ENCODE assay signal across 8 cellular contexts in genomic region chr16:46690281-46691178, GRCh38. TPM values are rescaled to one million over a fixed set of nuclear protein-coding genes. Genes with fewer than 3 reads are reported as not detected.
DNase-seq lines count a peak whose midpoint lies in the region; ATAC-seq and TF ChIP-seq lines count a peak whose summit lies in the region.

No MANE protein-coding gene starts in this region.

- TF ChIP-seq CTCF in Panc1 (IDR thresholded peaks at IDR 0.05), result 0 out of 2 replicates have a peak, but pooled peaks have one; percentile 20
- no peak for TF ChIP-seq CTCF in fibroblast of mammary gland (conservative IDR thresholded peaks at IDR 0.05; ENCODE audit: control insufficient read depth, insufficient read depth, low read depth, low read length)
- no peak for TF ChIP-seq CTCF in retinal pigment epithelial cell (conservative IDR thresholded peaks at IDR 0.05; ENCODE audit: low read depth, low read length)

- no peak overlapping the region for H3K27ac Mint-ChIP-seq in activated CD4-positive, alpha-beta T cell treated with anti-CD3 and anti-CD28 coated beads for 36 hours

- H3K4me3 Mint-ChIP-seq in activated CD4-positive, alpha-beta T cell treated with anti-CD3 and anti-CD28 coated beads for 36 hours, result no peak overlapping the region

- BruUV-seq in Panc1 (replicated peaks; lab: Mats Ljungman, UMichigan), result TSS peak; percentile 67

- H3K27ac ChIP-seq in Panc1 (ENCODE audit: low read length), result peak overlapping the region; percentile 91

- in situ Hi-C loops in Panc1 (cut with HindIII; ENCODE audit: low pct_unique_long_range_greater_than_20kb, low sequenced_read_pairs), result no loop called here

- no peak for ATAC-seq in Panc1
- ATAC-seq in activated CD4-positive, alpha-beta T cell treated with anti-CD3 and anti-CD28 coated beads for 36 hours, result no peak

- no peaks in the 10 kb centered on the region for H3K27me3 Mint-ChIP-seq in activated CD4-positive, alpha-beta T cell treated with anti-CD3 and anti-CD28 coated beads for 36 hours

- H3K4me1 ChIP-seq in Panc1 (ENCODE audit: control insufficient read depth, insufficient read depth, low read length), result peaks cover 22% of the 10 kb centered on the region

- H3K36me3 ChIP-seq in Panc1 (ENCODE audit: control insufficient read depth, insufficient read depth, low read length), result peaks cover 16% of the 10 kb centered on the region

- peaks cover 34% of the 10 kb centered on the region for H3K4me1 Mint-ChIP-seq in activated CD4-positive, alpha-beta T cell treated with anti-CD3 and anti-CD28 coated beads for 36 hours

- no peaks in the 10 kb centered on the region for H3K27me3 ChIP-seq in Panc1 (ENCODE audit: control insufficient read depth, insufficient read depth, low read length)

- no peaks in the 10 kb centered on the region for H3K9me3 ChIP-seq in Panc1 (ENCODE audit: control insufficient read depth, insufficient read depth, low read depth, low read length)

- intact Hi-C loops in Panc1 (cut with micrococcal nuclease; ENCODE audit: unreplicated experiment), result no loop called here
- intact Hi-C loops in activated CD4-positive, alpha-beta T cell treated with anti-CD3 and anti-CD28 coated beads for 36 hours (cut with DNase I, micrococcal nuclease), result no loop called here

- POLR2A ChIA-PET in Panc1 (lab: Charles Lee), result no interaction called here
- POLR2A ChIA-PET in activated CD4-positive, alpha-beta T cell treated with anti-CD3 and anti-CD28 coated beads for 36 hours (lab: Charles Lee), result interaction anchor here (0.6 kb wide), 1 partner anchor 191 kb away, joined by 3 read pairs; no protein-coding TSS in a partner anchor

- H3K9me3 Mint-ChIP-seq in activated CD4-positive, alpha-beta T cell treated with anti-CD3 and anti-CD28 coated beads for 36 hours (ENCODE audit: low read depth), result no peaks in the 10 kb centered on the region

- CTCF ChIA-PET in Panc1 (lab: Charles Lee), result no interaction called here
- CTCF ChIA-PET in activated CD4-positive, alpha-beta T cell treated with anti-CD3 and anti-CD28 coated beads for 36 hours (lab: Charles Lee), result interaction anchor here (0.8 to 1.7 kb wide), 6 partner anchors 15 to 240 kb away, joined by 3 to 6 read pairs (median 4); no protein-coding TSS in a partner anchor

- H3K4me3 ChIP-seq in GM08714 (ENCODE audit: low read length) (peak overlapping the region; percentile 92), Panc1 (ENCODE audit: low read depth in 2 of 2, low read length in 2 of 2) (peak overlapping the region; percentile 85 to 94), fibroblast of mammary gland (ENCODE audit: control insufficient read depth, low read depth, low read length) (peak overlapping the region; percentile 92), retinal pigment epithelial cell (ENCODE audit: low read length) (peak overlapping the region; percentile 90)

- peaks cover 31% of the 10 kb centered on the region for H3K36me3 Mint-ChIP-seq in activated CD4-positive, alpha-beta T cell treated with anti-CD3 and anti-CD28 coated beads for 36 hours (ENCODE audit: low read depth)

- DNase-seq in Panc1 (ENCODE audit: low read depth, low spot score) (no peak), fibroblast of mammary gland (ENCODE audit: low read depth) (peak; percentile 51), retinal pigment epithelial cell (ENCODE audit: low read depth) (peak; percentile 12), dedifferentiated amniotic fluid mesenchymal stem cell (ENCODE audit: extremely low spot score) (no peak), GOT3 (lab: John Stamatoyannopoulos, UW) (no peak)
- DNase-seq in stimulated activated CD4-positive, alpha-beta T cell treated with anti-CD3 and anti-CD28 coated beads, Interleukin-4, amount 100 ng/mL, for 4 hours, result no peak
- DNase-seq in activated CD4-positive, alpha-beta T cell treated with anti-CD3 and anti-CD28 coated beads for 36 hours, result no peak

RNA-seq across cellular contexts. Expression of gene ORC6, which starts 1.1 kb away (rescaled TPM):
- 33.5 TPM for total RNA-seq in Panc1 (2021; ENCODE audit: unreplicated experiment)
- polyA plus RNA-seq in Panc1 (2012; ENCODE audit: insufficient read length), result 18.5 TPM
- total RNA-seq in activated CD4-positive, alpha-beta T cell treated with anti-CD3 and anti-CD28 coated beads for 36 hours, result 10 to 100 TPM; 30.3 to 43.4 TPM

RNA-seq across cellular contexts. Expression of gene VPS35, which starts 1.6 kb away (rescaled TPM):
- total RNA-seq in Panc1 (2021; ENCODE audit: unreplicated experiment), result 86.8 TPM
- 46.6 TPM for polyA plus RNA-seq in Panc1 (2012; ENCODE audit: insufficient read length)
- 10 to 100 TPM; 60.0 to 98.4 TPM for total RNA-seq in activated CD4-positive, alpha-beta T cell treated with anti-CD3 and anti-CD28 coated beads for 36 hours

RNA-seq across cellular contexts. Expression of gene MYLK3, which starts 57.6 kb away (rescaled TPM):
- 0.31 TPM for total RNA-seq in Panc1 (2021; ENCODE audit: unreplicated experiment)
- 0.34 TPM for polyA plus RNA-seq in Panc1 (2012; ENCODE audit: insufficient read length)
- total RNA-seq in activated CD4-positive, alpha-beta T cell treated with anti-CD3 and anti-CD28 coated beads for 36 hours, result under 1 TPM; 0.05 to 0.27 TPM

Comparison
In these comparisons a context has a peak if more than half of its experiments do, and no peak if none do; other contexts are left out.
1. DNase-seq: peak in fibroblast of mammary gland (single experiment) and retinal pigment epithelial cell (single experiment); none in Panc1 (single experiment), dedifferentiated amniotic fluid mesenchymal stem cell (single experiment), GOT3 (single experiment), stimulated activated CD4-positive, alpha-beta T cell treated with anti-CD3 and anti-CD28 coated beads, Interleukin-4, amount 100 ng/mL, for 4 hours (0 of 2) and activated CD4-positive, alpha-beta T cell treated with anti-CD3 and anti-CD28 coated beads for 36 hours (single experiment).
2. Peak in every context shown above with its lines, with median percentiles within 50 percentile points of each other: H3K4me3 ChIP-seq.